ENCODE assay signal across 30 cellular contexts in genomic region chr17:68621065-68621464, GRCh38. TPM values are rescaled to one million over a fixed set of nuclear protein-coding genes. Genes with fewer than 3 reads are reported as not detected.
"Had no signal": no experiment of that assay in that cellular context is flagged by ENCODE, and none has a peak within 500 bp of the region (broad histone marks: within the 10 kb centered on the region; RNA-seq: fewer than 3 reads in every experiment).

No MANE protein-coding gene starts in this region.

- H3K4me1 ChIP-seq: gastrocnemius medialis, right lobe of liver, transverse colon had no signal

- DNase-seq: activated CD4-positive, alpha-beta memory T cell treated with anti-CD3 and anti-CD28 coated beads for 36 hours; activated CD4-positive, alpha-beta T cell treated with anti-CD3 and anti-CD28 coated beads, Interleukin-2, amount 10 ng/mL, durations not matched to agents 24 days and 14 days; activated CD4-positive, CD25-positive, alpha-beta regulatory T cell treated with anti-CD3 and anti-CD28 coated beads, Interleukin-2, amount 50 U/mL, for 72 hours; activated CD8-positive, alpha-beta memory T cell treated with anti-CD3 and anti-CD28 coated beads, Interleukin-2, amount 50 U/mL, for 4 hours; activated effector memory CD4-positive, alpha-beta T cell treated with anti-CD3 and anti-CD28 coated beads, Interleukin-2, amount 50 U/mL, for 16 hours; activated naive CD4-positive, alpha-beta T cell treated with anti-CD3 and anti-CD28 coated beads, Interleukin-2, amount 10 ng/mL, durations not matched to agents 7 days and 5 days; activated naive CD8-positive, alpha-beta T cell treated with anti-CD3 and anti-CD28 coated beads, Interleukin-2, amount 10 ng/mL, durations not matched to agents 7 days and 5 days; activated T-cell treated with anti-CD3 and anti-CD28 coated beads, Interleukin-2, amount 50 U/mL, for 1 hour; amniotic stem cell; caudate nucleus; cortex of kidney; effector memory CD8-positive, alpha-beta T cell; erythroblast; gastrocnemius medialis; glutamatergic neuron; left cardiac atrium; left ventricle myocardium superior; mucosa of descending colon; ovary; right lobe of liver; stimulated activated CD4-positive, alpha-beta T cell treated with anti-CD3 and anti-CD28 coated beads, Interleukin-2, amount 100 ng/mL, for 48 hours; stimulated activated naive CD4-positive, alpha-beta T cell treated with Interleukin-2 at 50 U/mL for 16 hours; T1000; testis; transverse colon had no signal

- H3K4me3 ChIP-seq: gastrocnemius medialis, mucosa of descending colon, ovary, right lobe of liver, testis, transverse colon had no signal

- H3K36me3 ChIP-seq: gastrocnemius medialis, ovary, right lobe of liver, transverse colon had no signal

- H3K9me3 ChIP-seq: gastrocnemius medialis, mucosa of descending colon, ovary, right lobe of liver, testis, transverse colon had no signal

- H3K27me3 ChIP-seq: gastrocnemius medialis, ovary, right lobe of liver, testis had no signal

- H3K27ac ChIP-seq: gastrocnemius medialis, ovary, right lobe of liver, testis, transverse colon had no signal

RNA-seq across cellular contexts. Expression of gene FAM20A, which starts 19.9 kb away (rescaled TPM):
- total RNA-seq: activated CD4-positive, alpha-beta memory T cell treated with anti-CD3 and anti-CD28 coated beads for 36 hours; activated CD4-positive, alpha-beta T cell treated with anti-CD3 and anti-CD28 coated beads, Interleukin-2, amount 10 ng/mL, durations not matched to agents 24 days and 14 days; activated CD8-positive, alpha-beta memory T cell treated with anti-CD3 and anti-CD28 coated beads for 36 hours; activated naive CD8-positive, alpha-beta T cell treated with anti-CD3 and anti-CD28 coated beads, Interleukin-2, amount 10 ng/mL, durations not matched to agents 7 days and 5 days; activated T-helper 1 cell treated with anti-CD3 and anti-CD28 coated beads, Interleukin-12 subunit alpha, Interleukin-12 subunit beta, Interleukin-2, Interleukin-4 antibody, amounts not matched to agents 30 ng/mL and 10 ng/mL and 1 ng/mL, durations not matched to agents 14 hours and 24 hours and 36 hours; chondrocyte; lung microvascular endothelial cell had no signal
- polyA plus RNA-seq: keratinocyte had no signal
